ENCODE assay signal across 9 cellular contexts in the genomic region with DNA sequence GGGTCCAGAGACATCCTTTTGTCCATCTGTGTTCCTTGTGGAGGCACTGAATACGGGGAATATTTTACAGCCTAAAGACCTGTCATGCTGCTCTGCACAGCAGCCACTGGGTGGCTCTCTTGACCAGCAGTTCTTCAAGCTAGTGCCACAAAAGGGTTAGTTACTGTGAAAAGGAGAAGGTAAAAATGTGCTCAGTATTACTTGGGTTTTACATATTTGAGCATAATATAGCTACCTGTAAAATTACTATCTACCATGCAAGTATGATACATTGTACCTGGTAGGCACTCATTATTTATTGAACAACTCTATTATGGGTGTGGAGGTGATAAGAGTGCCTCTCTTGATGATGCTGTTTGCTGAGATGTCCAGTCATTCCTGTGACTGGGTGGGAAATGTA. TPM values are rescaled to one million over a fixed set of nuclear protein-coding genes. Genes with fewer than 3 reads are reported as not detected.
DNase-seq lines count a peak whose midpoint lies in the region; ATAC-seq and TF ChIP-seq lines count a peak whose summit lies in the region.
"Had no signal": no experiment of that assay in that cellular context is flagged by ENCODE, and none has a peak within 500 bp of the region (broad histone marks: within the 10 kb centered on the region; RNA-seq: fewer than 3 reads in every experiment).

No MANE protein-coding gene starts in this region.

- no peak overlapping the region for H3K27ac Mint-ChIP-seq in activated naive CD4-positive, alpha-beta T cell treated with anti-CD3 and anti-CD28 coated beads for 36 hours
- H3K27ac Mint-ChIP-seq in progenitor cell of endocrine pancreas, result peak overlapping the region; percentile 69

- intact Hi-C loops in activated naive CD4-positive, alpha-beta T cell treated with anti-CD3 and anti-CD28 coated beads for 36 hours (cut with micrococcal nuclease), result loop anchor here (1.0 kb wide), 5 partner anchors 227 to 326 kb away; no protein-coding TSS in a partner anchor
- intact Hi-C loops in head of caudate nucleus (cut with DNase I), result loop anchor here (5.0 kb wide), 2 partner anchors 281 to 296 kb away; a partner anchor contains a TSS

- no peaks in the 10 kb centered on the region for H3K9me3 Mint-ChIP-seq in activated naive CD4-positive, alpha-beta T cell treated with anti-CD3 and anti-CD28 coated beads for 36 hours
- no peaks in the 10 kb centered on the region for H3K9me3 Mint-ChIP-seq in progenitor cell of endocrine pancreas (ENCODE audit: low read depth)
- H3K9me3 Mint-ChIP-seq: central memory CD8-positive, alpha-beta T cell had no signal

- H3K36me3 Mint-ChIP-seq in activated naive CD4-positive, alpha-beta T cell treated with anti-CD3 and anti-CD28 coated beads for 36 hours (ENCODE audit: low read depth), result peaks cover 3% of the 10 kb centered on the region
- H3K36me3 Mint-ChIP-seq in progenitor cell of endocrine pancreas (ENCODE audit: insufficient read depth), result no peaks in the 10 kb centered on the region

- no peaks in the 10 kb centered on the region for H3K27me3 Mint-ChIP-seq in activated naive CD4-positive, alpha-beta T cell treated with anti-CD3 and anti-CD28 coated beads for 36 hours (ENCODE audit: low read depth)
- H3K27me3 Mint-ChIP-seq in progenitor cell of endocrine pancreas, result no peaks in the 10 kb centered on the region
- H3K27me3 Mint-ChIP-seq: central memory CD8-positive, alpha-beta T cell had no signal

- CTCF ChIA-PET in activated naive CD4-positive, alpha-beta T cell treated with anti-CD3 and anti-CD28 coated beads for 36 hours (lab: Charles Lee), result interaction anchor here (0.7 to 4.5 kb wide), 22 partner anchors 8 to 325 kb away, joined by 3 to 54 read pairs (median 4); a partner anchor contains a TSS

- ATAC-seq in GM19467 (IDR thresholded peaks at IDR 0.05; ENCODE audit: unreplicated experiment) (peak; percentile 83), HG03520 (IDR thresholded peaks at IDR 0.05; ENCODE audit: unreplicated experiment) (peak; percentile 83)

- H3K4me1 Mint-ChIP-seq in activated naive CD4-positive, alpha-beta T cell treated with anti-CD3 and anti-CD28 coated beads for 36 hours (ENCODE audit: low read depth), result no peaks in the 10 kb centered on the region
- peaks cover 21% of the 10 kb centered on the region for H3K4me1 Mint-ChIP-seq in progenitor cell of endocrine pancreas (ENCODE audit: low read depth)
- H3K4me1 Mint-ChIP-seq: central memory CD8-positive, alpha-beta T cell had no signal

- DNase-seq in EL (peak; percentile 67), NCI-H82 (lab: John Stamatoyannopoulos, UW) (peak; percentile 89), head of caudate nucleus (peak in 41 of 42 donors; percentile 44 to 83 (median 68)), progenitor cell of endocrine pancreas (ENCODE audit: low spot score, unreplicated experiment) (peak; percentile 24), mucosa of gallbladder (ENCODE audit: low spot score) (no peak)
- DNase-seq in activated naive CD4-positive, alpha-beta T cell treated with anti-CD3 and anti-CD28 coated beads for 36 hours, result peak; percentile 62

- TF ChIP-seq CTCF in progenitor cell of endocrine pancreas (IDR thresholded peaks at IDR 0.05; ENCODE audit: unreplicated experiment), result peak; percentile 97

- H3K4me3 Mint-ChIP-seq in activated naive CD4-positive, alpha-beta T cell treated with anti-CD3 and anti-CD28 coated beads for 36 hours, result no peak overlapping the region
- H3K4me3 Mint-ChIP-seq in progenitor cell of endocrine pancreas (ENCODE audit: low read depth), result no peak overlapping the region
- H3K4me3 Mint-ChIP-seq: central memory CD8-positive, alpha-beta T cell had no signal

RNA-seq across cellular contexts. Expression of a gene that starts 23.6 kb away (rescaled TPM):
- 1 to 10 TPM; 1.5 to 1.7 TPM for total RNA-seq in activated naive CD4-positive, alpha-beta T cell treated with anti-CD3 and anti-CD28 coated beads for 36 hours
- total RNA-seq in progenitor cell of endocrine pancreas, result 238 and 247 TPM in 2 replicates
- total RNA-seq in mucosa of gallbladder, result 31.0 TPM

RNA-seq across cellular contexts. Expression of a gene that starts 34.7 kb away (rescaled TPM):
- total RNA-seq in activated naive CD4-positive, alpha-beta T cell treated with anti-CD3 and anti-CD28 coated beads for 36 hours, result 1 to 10 TPM; 2.5 to 2.7 TPM
- total RNA-seq in progenitor cell of endocrine pancreas (18.8 and 25.4 TPM in 2 replicates), mucosa of gallbladder (9.7 TPM)

Comparison
In these comparisons a context has a peak if more than half of its experiments do, and no peak if none do; other contexts are left out.
1. RNA of a gene that starts 23.6 kb away (total RNA-seq): 238 to 247 TPM in progenitor cell of endocrine pancreas and 31.0 TPM in mucosa of gallbladder (single experiment); 1.5 to 1.7 TPM in activated naive CD4-positive, alpha-beta T cell treated with anti-CD3 and anti-CD28 coated beads for 36 hours; every median in the first group is over 10 times any median in the second.